In genomic region chr12:40622246-40622838, GRCh38 we compare ENCODE assay signal across 8 cellular contexts.
DNase-seq lines count a peak whose midpoint lies in the region; ATAC-seq and TF ChIP-seq lines count a peak whose summit lies in the region.

No MANE protein-coding gene starts in this region.

- TF ChIP-seq CTCF in 22Rv1 (IDR thresholded peaks at IDR 0.05) = peak; percentile 92
- peak; percentile 56 to 71 for TF ChIP-seq CTCF in left lung (IDR thresholded peaks at IDR 0.05)

- DNase-seq in GM03348 (ENCODE audit: low spot score) = peak; percentile 65
- DNase-seq in NT2/D1 (ENCODE audit: low read depth, low spot score) = peak; percentile 57
- DNase-seq in cerebellar cortex (ENCODE audit: low spot score) = peak; percentile 76
- DNase-seq in left lung = no peak
- DNase-seq in stromal cell of bone marrow (ENCODE audit: low read depth) = peak; percentile 45

- H3K4me3 ChIP-seq in NT2/D1 (ENCODE audit: insufficient read length, low read depth) (no peak overlapping the region), left lung (no peak overlapping the region)

- no peaks in the 10 kb centered on the region for H3K4me1 ChIP-seq in NT2/D1 (ENCODE audit: insufficient read depth, insufficient read length)
- no peaks in the 10 kb centered on the region for H3K4me1 ChIP-seq in left lung

- H3K9me3 ChIP-seq in NT2/D1 (ENCODE audit: insufficient read depth, low read length) (no peaks in the 10 kb centered on the region; the same call in 1 of the 2 replicates), left lung (no peaks in the 10 kb centered on the region)

- intact Hi-C loops in left lung (cut with DNase I) = loop anchor here in 1 of 2 donors (5.0 kb wide), 1 partner anchor 295 kb away; no protein-coding TSS in a partner anchor

- no peak overlapping the region for H3K9ac ChIP-seq in NT2/D1 (ENCODE audit: insufficient read length, low read depth)

- no peaks in the 10 kb centered on the region for H3K36me3 ChIP-seq in NT2/D1 (ENCODE audit: insufficient read depth, insufficient read length, low read length)
- no peaks in the 10 kb centered on the region for H3K36me3 ChIP-seq in left lung

- ATAC-seq in HG03565 (IDR thresholded peaks at IDR 0.05; ENCODE audit: unreplicated experiment) (peak; percentile 49), left lung (peak; percentile 71), HG03108 (IDR thresholded peaks at IDR 0.05; ENCODE audit: unreplicated experiment) (no peak)

- H3K27me3 ChIP-seq in NT2/D1 (ENCODE audit: insufficient read depth, insufficient read length) = no peaks in the 10 kb centered on the region
- H3K27me3 ChIP-seq in left lung = no peaks in the 10 kb centered on the region

- H3K27ac ChIP-seq in 22Rv1 (no peak overlapping the region), left lung (no peak overlapping the region)

Comparison
In these comparisons a context has a peak if more than half of its experiments do, and no peak if none do; other contexts are left out.
1. DNase-seq: peak in GM03348 (single experiment), NT2/D1 (single experiment), cerebellar cortex (single experiment) and stromal cell of bone marrow (single experiment); none in left lung (0 of 2).